ENCODE assay signal across 15 cellular contexts in the genomic region with DNA sequence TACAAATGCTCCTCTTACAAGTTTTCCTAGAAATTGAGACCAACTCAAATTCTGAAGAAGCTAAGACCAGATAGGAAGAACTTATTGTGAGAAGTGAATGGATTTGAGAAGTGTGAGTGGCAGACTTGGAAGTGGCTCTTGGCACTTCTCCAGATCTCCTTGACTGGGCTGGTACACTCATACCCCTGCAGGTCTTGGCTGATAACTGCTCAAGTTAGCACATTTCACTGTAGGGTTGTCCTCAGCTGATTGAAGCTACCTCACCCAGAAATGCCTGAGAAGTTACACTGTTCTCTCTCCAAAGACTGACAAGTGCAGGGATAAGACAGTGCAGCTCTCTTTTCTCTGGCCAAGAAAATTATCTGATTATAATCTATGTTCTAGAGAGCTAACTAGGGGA. TPM values are rescaled to one million over a fixed set of nuclear protein-coding genes. Genes with fewer than 3 reads are reported as not detected.
A peak's percentile ranks its signal among the peaks of the same experiment; 100 is the strongest.
DNase-seq lines count a peak whose midpoint lies in the region; ATAC-seq, FAIRE-seq and TF ChIP-seq lines count a peak whose summit lies in the region.
"Had no signal": no experiment of that assay in that cellular context is flagged by ENCODE, and none has a peak within 500 bp of the region (broad histone marks: within the 10 kb centered on the region; RNA-seq: fewer than 3 reads in every experiment).

No MANE protein-coding gene starts in this region.

- intact Hi-C loops in endothelial cell of umbilical vein (cut with micrococcal nuclease), result loop anchor here (1.0 to 5.0 kb wide), 2 partner anchors 48 to 174 kb away; partner anchors contain the start of gene IL1RAP

- H3K79me2 ChIP-seq in endothelial cell of umbilical vein (ENCODE audit: control insufficient read depth, insufficient read depth, low read length) (no peaks in the 10 kb centered on the region), osteoblast (ENCODE audit: insufficient read depth, low read length) (no peaks in the 10 kb centered on the region)

- no peaks in the 10 kb centered on the region for H3K9me1 ChIP-seq in endothelial cell of umbilical vein (replicated peaks; ENCODE audit: control insufficient read depth, extremely low read depth, insufficient read depth, low read length)

- peak overlapping the region; percentile 72 for H3K4me2 ChIP-seq in endothelial cell of umbilical vein (ENCODE audit: insufficient read depth, low read length)
- no peak overlapping the region for H3K4me2 ChIP-seq in osteoblast (ENCODE audit: insufficient read depth, low read length)

- TF ChIP-seq CTCF in endothelial cell of umbilical vein (IDR thresholded peaks at IDR 0.05; ENCODE audit: extremely low read depth in 1 of 2, insufficient read depth in 1 of 2, low read depth in 1 of 2, low read length in 2 of 2), result no peak
- no peak for TF ChIP-seq CTCF in osteoblast (IDR thresholded peaks at IDR 0.05; ENCODE audit: extremely low read depth, low read depth, low read length)

- H3K36me3 ChIP-seq in MG63 (no peaks in the 10 kb centered on the region), endothelial cell of umbilical vein (ENCODE audit: control insufficient read depth in 2 of 2, extremely low read depth in 1 of 2, insufficient read depth in 2 of 2, low read length in 2 of 2) (no peaks in the 10 kb centered on the region), osteoblast (ENCODE audit: insufficient read depth, low read length) (no peaks in the 10 kb centered on the region)

- H3K27me3 ChIP-seq in MG63, result no peaks in the 10 kb centered on the region
- H3K27me3 ChIP-seq in endothelial cell of umbilical vein (ENCODE audit: control insufficient read depth in 2 of 2, insufficient read depth in 2 of 2, low read length in 2 of 2), result no peaks in the 10 kb centered on the region
- H3K27me3 ChIP-seq in osteoblast (ENCODE audit: insufficient read depth, low read length), result no peaks in the 10 kb centered on the region

- peaks cover 21% of the 10 kb centered on the region for H3K4me1 ChIP-seq in endothelial cell of umbilical vein (ENCODE audit: control insufficient read depth, extremely low read depth, insufficient read depth, low read length)
- H3K4me1 ChIP-seq in osteoblast (ENCODE audit: insufficient read depth, low read length), result peaks cover 8% of the 10 kb centered on the region

- BruUV-seq in endothelial cell of umbilical vein (replicated peaks; lab: Mats Ljungman, UMichigan), result no TSS peak

- TF ChIP-seq POLR2A in endothelial cell of umbilical vein (IDR thresholded peaks at IDR 0.05; ENCODE audit: low read depth, low read length), result no peak

- H3K9me3 ChIP-seq in MG63 (peaks cover 5% of the 10 kb centered on the region; the same call in 1 of the 2 replicates), endothelial cell of umbilical vein (replicated peaks; ENCODE audit: control insufficient read depth, insufficient read depth, low read length) (no peaks in the 10 kb centered on the region), osteoblast (ENCODE audit: low read depth, low read length) (no peaks in the 10 kb centered on the region)

- CTCF ChIA-PET in endothelial cell of umbilical vein (lab: Charles Lee), result interaction anchor here (0.6 to 4.7 kb wide), 12 partner anchors 10 to 377 kb away, joined by 3 to 41 read pairs (median 4); partner anchors contain the start of gene CLDN1
- CTCF ChIA-PET in HEK293T (lab: Yijun Ruan, JAX), result interaction anchor here (0.5 to 0.6 kb wide), 2 partner anchors 301 to 1078 kb away, joined by 4 to 8 read pairs; no protein-coding TSS in a partner anchor

- H2AFZ ChIP-seq in endothelial cell of umbilical vein (ENCODE audit: low read depth, low read length) (no peak overlapping the region), osteoblast (ENCODE audit: low read length) (peak overlapping the region; percentile 72)

- POLR2A ChIA-PET in endothelial cell of umbilical vein (lab: Charles Lee), result interaction anchor here (1.3 kb wide), 1 partner anchor 16 kb away, joined by 3 read pairs; the partner anchor contains the start of gene CLDN1
- POLR2A ChIA-PET in HEK293T (lab: Yijun Ruan, JAX), result no interaction called here

- H3K27ac ChIP-seq in endothelial cell of umbilical vein (ENCODE audit: insufficient read depth, low read depth, low read length) (peak overlapping the region; percentile 70), osteoblast (ENCODE audit: low read depth, low read length) (no peak overlapping the region)

- DNase-seq in H4 (ENCODE audit: low spot score) (peak; percentile 17), MG63 (peak; percentile 61), endothelial cell of umbilical vein (ENCODE audit: low read depth, low spot score) (peak; percentile 50), osteoblast (ENCODE audit: insufficient read length, low spot score, missing footprints) (no peak), NCI-H2196 (lab: John Stamatoyannopoulos, UW; ENCODE audit: unreplicated experiment) (no peak), HEK293T (ENCODE audit: extremely low spot score) (no peak)
- DNase-seq: amniotic stem cell; NCI-H510A treated with DMSO at 0.1 percent for 48 hours; stimulated activated CD4-positive, alpha-beta T cell treated with anti-CD3 and anti-CD28 coated beads, Interleukin-4, amount 100 ng/mL, for 4 hours had no signal

- H3K4me3 ChIP-seq in MG63 (no peak overlapping the region), endothelial cell of umbilical vein (replicated peaks in 1 of 3; ENCODE audit: insufficient read depth in 1 of 3, low read depth in 1 of 3, low read length in 3 of 3) (no peak overlapping the region), osteoblast (ENCODE audit: insufficient read depth, low read length) (no peak overlapping the region)
- H3K4me3 ChIP-seq: K562 had no signal

- H3K9ac ChIP-seq in endothelial cell of umbilical vein (replicated peaks; ENCODE audit: extremely low read depth, insufficient read depth, low read length), result peak overlapping the region; percentile 51

- dilution Hi-C loops in endothelial cell of umbilical vein (cut with MboI; ENCODE audit: extremely low pct_ligation_motif_present, low sequenced_read_pairs), result no loop called here

- FAIRE-seq in endothelial cell of umbilical vein (lab: Jason Lieb, UNC), result peak; percentile 73
- FAIRE-seq: GM12892, K562 had no signal

- H4K20me1 ChIP-seq in endothelial cell of umbilical vein (replicated peaks; ENCODE audit: control insufficient read depth, extremely low read depth, insufficient read depth, low read length), result no peaks in the 10 kb centered on the region
- H4K20me1 ChIP-seq in osteoblast (ENCODE audit: insufficient read depth, low read length), result no peaks in the 10 kb centered on the region

- ATAC-seq in HG03378 (IDR thresholded peaks at IDR 0.05; ENCODE audit: unreplicated experiment) (no peak), HG02642 (IDR thresholded peaks at IDR 0.05; ENCODE audit: poor library complexity, unreplicated experiment) (no peak)
- ATAC-seq: K562 had no signal

TF ChIP-seq in endothelial cell of umbilical vein, 7 proteins besides CTCF, POLR2A, EP300 and RAD21 (continues in another document):
- no peak for TF ChIP-seq POLR2AphosphoS5 (IDR thresholded peaks at IDR 0.05; ENCODE audit: insufficient read depth, low read depth, low read length)
- no peak for TF ChIP-seq FOS (IDR thresholded peaks at IDR 0.05; ENCODE audit: borderline replicate concordance, insufficient read depth, low read length)
- TF ChIP-seq MAX (IDR thresholded peaks at IDR 0.05; ENCODE audit: insufficient read depth, insufficient read length), result no peak
- no peak for TF ChIP-seq MYC (IDR thresholded peaks at IDR 0.05; ENCODE audit: low read depth, low read length)
- no peak for TF ChIP-seq JUN (IDR thresholded peaks at IDR 0.05; ENCODE audit: borderline replicate concordance, insufficient read depth, insufficient read length, low read depth)

TF ChIP-seq in HEK293T, 16 proteins besides CTCF, POLR2A, EP300 and RAD21:
- TF ChIP-seq ZNF384 (IDR thresholded peaks at IDR 0.05), result no peak

RNA-seq across cellular contexts. Expression of gene CLDN1, which starts 16.5 kb away (rescaled TPM):
- 0.12 and 0.14 TPM in 2 replicates for total RNA-seq in H4 (2014; rRNA removed; shearing (Covaris generic))
- total RNA-seq in MG63 (2014; rRNA removed; shearing (Covaris generic); ENCODE audit: low replicate concordance), result 1.3 and 4.0 TPM in 2 replicates
- total RNA-seq in endothelial cell of umbilical vein (0.27 and 0.32 TPM in 2 replicates), osteoblast (0.29 and 1.1 TPM in 2 replicates)
- 0.16 and 0.32 TPM in 2 replicates for polyA plus RNA-seq in endothelial cell of umbilical vein
- 0.38 and 0.39 TPM in 2 replicates for polyA plus RNA-seq in endothelial cell of umbilical vein (2011; cell fraction: cytosol; rRNA removed)
- polyA plus RNA-seq in endothelial cell of umbilical vein (2011; cell fraction: nucleus; rRNA removed), result 0.43 and 0.50 TPM in 2 replicates
- 0.90 and 1.1 TPM in 2 replicates for polyA plus RNA-seq in endothelial cell of umbilical vein (2012)
- polyA minus RNA-seq in endothelial cell of umbilical vein, result 0.45 and 0.87 TPM in 2 replicates
- 8.9 TPM for polyA minus RNA-seq in endothelial cell of umbilical vein (2011; cell fraction: cytosol; rRNA and poly(A)+ RNA removed)
- polyA minus RNA-seq in endothelial cell of umbilical vein (2011; cell fraction: nucleus; rRNA and poly(A)+ RNA removed), result 0.34 and 0.82 TPM in 2 replicates
- polyA plus RNA-seq: K562 had no signal

RNA-seq across cellular contexts. Expression of gene CLDN16, which starts 49.2 kb away (rescaled TPM):
- 0.15 TPM in 1 of 2 replicates, not detected in the other for total RNA-seq in H4 (2014; rRNA removed; shearing (Covaris generic))
- not detected in 2 replicates for total RNA-seq in MG63 (2014; rRNA removed; shearing (Covaris generic); ENCODE audit: low replicate concordance)
- total RNA-seq in endothelial cell of umbilical vein (not detected in 2 replicates), osteoblast (under 0.01 TPM in 1 of 2 replicates, not detected in the other)
- 0.01 TPM in 1 of 2 replicates, not detected in the other for polyA plus RNA-seq in endothelial cell of umbilical vein
- polyA plus RNA-seq in endothelial cell of umbilical vein (2011; cell fraction: cytosol; rRNA removed), result not detected in 2 replicates
- 0.04 TPM in 1 of 2 replicates, not detected in the other for polyA plus RNA-seq in endothelial cell of umbilical vein (2011; cell fraction: nucleus; rRNA removed)
- polyA plus RNA-seq in endothelial cell of umbilical vein (2012), result not detected in 2 replicates
- polyA minus RNA-seq in endothelial cell of umbilical vein, result not detected in 2 replicates
- not detected for polyA minus RNA-seq in endothelial cell of umbilical vein (2011; cell fraction: cytosol; rRNA and poly(A)+ RNA removed)
- 0.10 TPM in 1 of 2 replicates, not detected in the other for polyA minus RNA-seq in endothelial cell of umbilical vein (2011; cell fraction: nucleus; rRNA and poly(A)+ RNA removed)
- total RNA-seq: T-helper 1 cell treated with Interleukin-12 subunit alpha and Interleukin-12 subunit beta and Interleukin-4 antibody, amounts not matched to agents 30 ng/mL and 1 ng/mL, for 36 hours had no signal
- polyA plus RNA-seq: neural cell had no signal

Comparison
In these comparisons a context has a peak if more than half of its experiments do, and no peak if none do; other contexts are left out.
1. DNase-seq: peak in H4 (single experiment), MG63 (single experiment) and endothelial cell of umbilical vein (single experiment); none in osteoblast (single experiment), NCI-H2196 (single experiment) and HEK293T (single experiment).